21 cellular contexts compared by ENCODE assay signal in genomic region chr3:170363471-170363994, GRCh38. TPM values are rescaled to one million over a fixed set of nuclear protein-coding genes. Genes with fewer than 3 reads are reported as not detected.
A peak's percentile ranks its signal among the peaks of the same experiment; 100 is the strongest.
DNase-seq lines count a peak whose midpoint lies in the region; ATAC-seq, FAIRE-seq and TF ChIP-seq lines count a peak whose summit lies in the region.
"Had no signal": no experiment of that assay in that cellular context is flagged by ENCODE, and none has a peak within 500 bp of the region (broad histone marks: within the 10 kb centered on the region; RNA-seq: fewer than 3 reads in every experiment).

No MANE protein-coding gene starts in this region.

- peak overlapping the region; percentile 72 for H3K4me2 ChIP-seq in astrocyte (ENCODE audit: low read length)
- peak overlapping the region; percentile 35 for H3K4me2 ChIP-seq in keratinocyte (ENCODE audit: control insufficient read depth, extremely low read depth, insufficient read depth, low read depth, low read length)

- peaks cover 24% of the 10 kb centered on the region for H3K4me1 ChIP-seq in HUES48 (ENCODE audit: control insufficient read depth, insufficient read depth, low read length)
- peaks cover 34% of the 10 kb centered on the region for H3K4me1 ChIP-seq in astrocyte (ENCODE audit: insufficient read depth, low read length)
- peaks cover 9% of the 10 kb centered on the region for H3K4me1 ChIP-seq in keratinocyte (ENCODE audit: control insufficient read depth, extremely low read depth, insufficient read depth, low read length)

- peaks cover 100% of the 10 kb centered on the region for H3K79me2 ChIP-seq in astrocyte (ENCODE audit: insufficient read depth, low read length)
- H3K79me2 ChIP-seq in keratinocyte (ENCODE audit: control insufficient read depth, insufficient read depth, low read length), result peaks cover 86% of the 10 kb centered on the region

- no peaks in the 10 kb centered on the region for H3K27me3 Mint-ChIP-seq in astrocyte (ENCODE audit: low read depth, unreplicated experiment)
- no peaks in the 10 kb centered on the region for H3K27me3 Mint-ChIP-seq in stimulated activated memory B cell treated with anti-CD40 and anti-IgM and Interleukin-4, amounts not matched to agents 10 μg/mL and 1 μg/mL and 100 μg/mL, for 72 hours

- H3K4me3 Mint-ChIP-seq in astrocyte (ENCODE audit: unreplicated experiment), result peak overlapping the region; percentile 93
- peak overlapping the region; percentile 26 for H3K4me3 Mint-ChIP-seq in stimulated activated memory B cell treated with anti-CD40 and anti-IgM and Interleukin-4, amounts not matched to agents 10 μg/mL and 1 μg/mL and 100 μg/mL, for 72 hours

- peak overlapping the region; percentile 90 for H3K4me3 ChIP-seq in HUES48 (ENCODE audit: low read depth, low read length)
- no peak overlapping the region for H3K4me3 ChIP-seq in astrocyte (ENCODE audit: insufficient read depth, low read depth, low read length)
- H3K4me3 ChIP-seq in keratinocyte (ENCODE audit: control insufficient read depth in 2 of 3, extremely low read depth in 1 of 3, insufficient read depth in 2 of 3, low read depth in 1 of 3, low read length in 3 of 3), result no peak overlapping the region
- H3K4me3 ChIP-seq: SJSA1 had no signal

- H2AFZ ChIP-seq in astrocyte (ENCODE audit: low read depth, low read length) (no peak overlapping the region), keratinocyte (ENCODE audit: control insufficient read depth, low read length) (no peak overlapping the region)

- FAIRE-seq in astrocyte (lab: Jason Lieb, UNC) (no peak), keratinocyte (lab: Jason Lieb, UNC) (no peak)
- FAIRE-seq: colon, GM12892 had no signal

- no peaks in the 10 kb centered on the region for H3K9me1 ChIP-seq in keratinocyte (ENCODE audit: control insufficient read depth, extremely low read depth, insufficient read depth, low read length)

- no peak for TF ChIP-seq CTCF in astrocyte (IDR thresholded peaks at IDR 0.05; ENCODE audit: insufficient read depth, low read depth, low read length)
- no peak for TF ChIP-seq CTCF in keratinocyte (optimal IDR thresholded peaks at IDR 0.05 in 1 of 3, IDR thresholded peaks at IDR 0.05 in 1 of 3, conservative IDR thresholded peaks at IDR 0.05 in 1 of 3; ENCODE audit: extremely low read depth in 1 of 3, insufficient read depth in 2 of 3, low read length in 3 of 3)

- H3K36me3 ChIP-seq in HUES48 (ENCODE audit: control insufficient read depth, insufficient read depth, low read length) (peaks cover 85% of the 10 kb centered on the region), astrocyte (ENCODE audit: insufficient read depth, low read length) (peaks cover 38% of the 10 kb centered on the region), keratinocyte (ENCODE audit: control insufficient read depth in 2 of 2, extremely low read depth in 1 of 2, insufficient read depth in 2 of 2, low read length in 2 of 2) (peaks cover 3 to 10% of the 10 kb centered on the region in 2 experiments)

- H3K27me3 ChIP-seq in HUES48 (ENCODE audit: control insufficient read depth, insufficient read depth, low read length) (no peaks in the 10 kb centered on the region), astrocyte (ENCODE audit: insufficient read depth, low read length) (no peaks in the 10 kb centered on the region), keratinocyte (ENCODE audit: control insufficient read depth, extremely low read depth, insufficient read depth, low read length) (no peaks in the 10 kb centered on the region)
- H3K27me3 ChIP-seq: neutrophil, SJSA1 had no signal

- DNase-seq in astrocyte (ENCODE audit: low read depth), result no peak
- DNase-seq in keratinocyte (ENCODE audit: low read depth, low spot score), result no peak
- DNase-seq in stimulated activated CD4-positive, alpha-beta T cell treated with anti-CD3 and anti-CD28 coated beads, Interleukin-2, amount 100 ng/mL, for 48 hours, result no peak
- no peak for DNase-seq in T-helper 9 cell
- no peak for DNase-seq in AML-193 (lab: John Stamatoyannopoulos, UW)
- DNase-seq: activated CD4-positive, alpha-beta T cell treated with anti-CD3 and anti-CD28 coated beads for 4 hours; activated CD8-positive, alpha-beta memory T cell treated with anti-CD3 and anti-CD28 coated beads, Interleukin-2, amount 50 U/mL, for 48 hours; activated naive CD4-positive, alpha-beta T cell; GF-D8; KBM-7; NCI-H1092; NCI-H2107; NCI-H526; PC-3; right cardiac atrium had no signal

- H3K9me3 ChIP-seq in HUES48 (ENCODE audit: control insufficient read depth, insufficient read depth, low read length), result no peaks in the 10 kb centered on the region
- H3K9me3 ChIP-seq in astrocyte (ENCODE audit: insufficient read depth, low read depth, low read length), result peaks cover 3% of the 10 kb centered on the region
- H3K9me3 ChIP-seq in keratinocyte (ENCODE audit: control insufficient read depth, low read depth, low read length), result no peaks in the 10 kb centered on the region
- H3K9me3 ChIP-seq: neutrophil, SJSA1 had no signal

- H3K27ac Mint-ChIP-seq in astrocyte (ENCODE audit: unreplicated experiment), result no peak overlapping the region
- H3K27ac Mint-ChIP-seq in stimulated activated memory B cell treated with anti-CD40 and anti-IgM and Interleukin-4, amounts not matched to agents 10 μg/mL and 1 μg/mL and 100 μg/mL, for 72 hours, result no peak overlapping the region

- dilution Hi-C loops in keratinocyte (cut with MboI; ENCODE audit: extremely low pct_ligation_motif_present, low sequenced_read_pairs), result no loop called here

- H3K9me3 Mint-ChIP-seq in astrocyte (ENCODE audit: unreplicated experiment), result no peaks in the 10 kb centered on the region
- no peaks in the 10 kb centered on the region for H3K9me3 Mint-ChIP-seq in stimulated activated memory B cell treated with anti-CD40 and anti-IgM and Interleukin-4, amounts not matched to agents 10 μg/mL and 1 μg/mL and 100 μg/mL, for 72 hours

- H3K9ac ChIP-seq in HUES48 (ENCODE audit: low read depth, low read length), result no peak overlapping the region
- no peak overlapping the region for H3K9ac ChIP-seq in astrocyte (ENCODE audit: low read length)
- H3K9ac ChIP-seq in keratinocyte (ENCODE audit: control insufficient read depth, extremely low read depth, insufficient read depth, low read length), result no peak overlapping the region

- no peak for ATAC-seq in stimulated activated memory B cell treated with anti-CD40 and anti-IgM and Interleukin-4, amounts not matched to agents 10 μg/mL and 1 μg/mL and 100 μg/mL, for 72 hours
- ATAC-seq: PC-3, right cardiac atrium had no signal

- peaks cover 22% of the 10 kb centered on the region for H3K36me3 Mint-ChIP-seq in astrocyte (ENCODE audit: low read depth, unreplicated experiment)
- H3K36me3 Mint-ChIP-seq in stimulated activated memory B cell treated with anti-CD40 and anti-IgM and Interleukin-4, amounts not matched to agents 10 μg/mL and 1 μg/mL and 100 μg/mL, for 72 hours, result peaks cover 39% of the 10 kb centered on the region

- H3K27ac ChIP-seq in HUES48 (ENCODE audit: low read depth, low read length), result no peak overlapping the region
- no peak overlapping the region for H3K27ac ChIP-seq in astrocyte (ENCODE audit: low read depth, low read length)
- H3K27ac ChIP-seq in keratinocyte (ENCODE audit: control insufficient read depth, insufficient read depth, low read length), result no peak overlapping the region
- H3K27ac ChIP-seq: neutrophil, SJSA1 had no signal

- peaks cover 95% of the 10 kb centered on the region for H4K20me1 ChIP-seq in astrocyte (ENCODE audit: insufficient read depth, low read length)
- H4K20me1 ChIP-seq in keratinocyte (ENCODE audit: control insufficient read depth, extremely low read depth, insufficient read depth, low read length), result no peaks in the 10 kb centered on the region

- peaks cover 29% of the 10 kb centered on the region for H3K4me1 Mint-ChIP-seq in astrocyte (ENCODE audit: low read depth, unreplicated experiment)
- H3K4me1 Mint-ChIP-seq in stimulated activated memory B cell treated with anti-CD40 and anti-IgM and Interleukin-4, amounts not matched to agents 10 μg/mL and 1 μg/mL and 100 μg/mL, for 72 hours, result peaks cover 63% of the 10 kb centered on the region

RNA-seq across cellular contexts. Expression of gene SKIL, which starts 6.0 kb away (rescaled TPM):
- total RNA-seq in astrocyte, result 152 and 156 TPM in 2 replicates
- 10.6 to 13.7 TPM (median 11.0 TPM) in 3 replicates for polyA plus RNA-seq in keratinocyte
- 99.0 TPM for polyA plus RNA-seq in keratinocyte (2011; ENCODE audit: low read depth)
- 5.0 and 9.2 TPM in 2 replicates for polyA plus RNA-seq in keratinocyte (2011; cell fraction: cytosol; rRNA removed)
- 18.7 and 25.0 TPM in 2 replicates for polyA plus RNA-seq in keratinocyte (2011; cell fraction: nucleus; rRNA removed)
- 14.6 and 20.6 TPM in 2 replicates for polyA plus RNA-seq in keratinocyte (2012; ENCODE audit: low replicate concordance)
- 10.4 to 40.9 TPM (median 32.8 TPM) in 3 replicates for polyA minus RNA-seq in keratinocyte
- 23.8 TPM for polyA minus RNA-seq in keratinocyte (2011; cell fraction: cytosol; rRNA and poly(A)+ RNA removed)
- polyA minus RNA-seq in keratinocyte (2011; cell fraction: nucleus; rRNA and poly(A)+ RNA removed), result 34.2 and 55.8 TPM in 2 replicates

RNA-seq across cellular contexts. Expression of gene CLDN11, which starts 55.1 kb away (rescaled TPM):
- total RNA-seq in astrocyte, result 0.22 and 0.70 TPM in 2 replicates
- 0.12 to 0.23 TPM (median 0.14 TPM) in 3 replicates for polyA plus RNA-seq in keratinocyte
- polyA plus RNA-seq in keratinocyte (2011; ENCODE audit: low read depth), result not detected
- 0.08 and 0.12 TPM in 2 replicates for polyA plus RNA-seq in keratinocyte (2011; cell fraction: cytosol; rRNA removed)
- 0.23 and 0.40 TPM in 2 replicates for polyA plus RNA-seq in keratinocyte (2011; cell fraction: nucleus; rRNA removed)
- 0.10 and 0.28 TPM in 2 replicates for polyA plus RNA-seq in keratinocyte (2012; ENCODE audit: low replicate concordance)
- polyA minus RNA-seq in keratinocyte, result 0.16 to 2.6 TPM in 2 of 3 replicates, not detected in the other
- polyA minus RNA-seq in keratinocyte (2011; cell fraction: cytosol; rRNA and poly(A)+ RNA removed), result not detected
- not detected in 2 replicates for polyA minus RNA-seq in keratinocyte (2011; cell fraction: nucleus; rRNA and poly(A)+ RNA removed)
